Comparison of ENCODE assay signal across 8 cellular contexts in the genomic region with DNA sequence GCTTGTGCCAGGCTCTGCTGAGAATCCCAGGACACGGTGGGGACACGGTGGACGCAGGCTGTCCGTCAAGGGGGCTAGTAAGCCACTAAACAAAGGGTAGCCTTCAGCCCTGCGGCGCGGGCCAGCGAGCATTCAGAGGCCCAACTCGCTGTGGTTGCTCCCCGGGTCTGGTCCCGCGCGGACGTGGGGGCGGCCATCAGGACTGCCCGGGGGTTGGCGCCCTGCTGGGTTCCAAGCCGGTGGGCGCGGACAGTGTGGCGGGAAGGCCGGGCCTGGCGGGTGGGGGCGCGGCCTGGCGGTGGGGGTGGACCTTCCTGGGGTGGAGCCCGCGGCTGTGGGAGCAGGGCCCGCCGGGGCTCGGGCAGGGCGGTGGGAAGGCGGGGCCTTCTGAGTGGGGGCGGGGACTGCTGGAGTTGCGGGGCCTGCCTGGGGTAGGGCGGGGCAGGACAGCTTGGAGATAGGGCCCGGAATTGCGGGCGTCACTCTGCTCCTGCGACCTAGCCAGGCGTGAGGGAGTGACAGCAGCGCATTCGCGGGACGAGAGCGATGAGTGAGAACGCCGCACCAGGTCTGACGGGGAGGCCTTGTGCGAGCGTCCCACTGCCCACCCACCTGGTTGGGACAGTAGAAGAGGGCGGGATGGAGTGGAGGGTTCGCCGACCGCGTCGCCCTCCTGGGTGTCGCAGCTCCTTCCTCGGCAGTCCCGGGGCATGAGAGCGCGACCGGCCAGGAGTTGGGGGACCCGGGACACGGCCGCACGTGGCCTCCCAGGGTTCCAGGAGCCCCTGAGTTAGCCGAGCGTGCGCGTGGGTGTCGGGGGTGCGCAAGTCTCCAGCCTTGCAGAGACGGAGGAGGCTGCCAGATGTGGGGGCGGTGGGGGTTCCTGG. TPM values are rescaled to one million over a fixed set of nuclear protein-coding genes. Genes with fewer than 3 reads are reported as not detected.
DNase-seq lines count a peak whose midpoint lies in the region; ATAC-seq, FAIRE-seq and TF ChIP-seq lines count a peak whose summit lies in the region.

A gene with protein sequence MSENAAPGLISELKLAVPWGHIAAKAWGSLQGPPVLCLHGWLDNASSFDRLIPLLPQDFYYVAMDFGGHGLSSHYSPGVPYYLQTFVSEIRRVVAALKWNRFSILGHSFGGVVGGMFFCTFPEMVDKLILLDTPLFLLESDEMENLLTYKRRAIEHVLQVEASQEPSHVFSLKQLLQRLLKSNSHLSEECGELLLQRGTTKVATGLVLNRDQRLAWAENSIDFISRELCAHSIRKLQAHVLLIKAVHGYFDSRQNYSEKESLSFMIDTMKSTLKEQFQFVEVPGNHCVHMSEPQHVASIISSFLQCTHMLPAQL (plus strand): TSS at position 482 of the 887 bp plus-strand sequence. CDS start 65 bp downstream, at position 547.

- H3K27ac ChIP-seq in 22Rv1 = peak within 1 kb of the TSS; percentile 64

- TF ChIP-seq CTCF in 22Rv1 (IDR thresholded peaks at IDR 0.05) = no peak
- no peak for TF ChIP-seq CTCF in omental fat pad (IDR thresholded peaks at IDR 0.05)

- ATAC-seq in GM18867 (IDR thresholded peaks at IDR 0.05; ENCODE audit: unreplicated experiment) (peak; percentile 57), omental fat pad (ENCODE audit: low FRiP score) (peak; percentile 96)

- no peak for FAIRE-seq in HTR-8/SVneo (lab: Jason Lieb, UNC)

- DNase-seq in HTR-8/SVneo (ENCODE audit: insufficient read length, low spot score) = peak; percentile 37
- DNase-seq in SK-N-DZ (ENCODE audit: low spot score) = peak; percentile 84
- peak; percentile 92 for DNase-seq in activated naive CD4-positive, alpha-beta T cell treated with anti-CD3 and anti-CD28 coated beads, Interleukin-2, amount 50 U/mL, for 16 hours
- peak; percentile 71 for DNase-seq in glomerular visceral epithelial cell (ENCODE audit: extremely low spot score)
- peak; percentile 74 for DNase-seq in omental fat pad (ENCODE audit: low spot score)
- peak; percentile 45 for DNase-seq in superior temporal gyrus (ENCODE audit: extremely low spot score)

RNA-seq across cellular contexts. Expression of the gene that starts here (rescaled TPM):
- 2.5 TPM in 1 of 2 replicates, not detected in the other for polyA plus RNA-seq in SK-N-DZ (2014; cell fraction: cytosol; rRNA removed)
- polyA plus RNA-seq in SK-N-DZ (2014; cell fraction: nucleus; rRNA removed) = 0.70 and 1.4 TPM in 2 replicates
- 1 to 10 TPM; 1.8 to 4.1 (median 3.0) TPM for total RNA-seq in omental fat pad

Comparison
In these comparisons a context has a peak if more than half of its experiments do, and no peak if none do; other contexts are left out.
1. Peak in every context shown above with its lines: DNase-seq, ATAC-seq and H3K27ac ChIP-seq.
2. DNase-seq: peak in every context shown above with its lines; median percentile 92 in activated naive CD4-positive, alpha-beta T cell treated with anti-CD3 and anti-CD28 coated beads, Interleukin-2, amount 50 U/mL, for 16 hours; 84 in SK-N-DZ; 74 in omental fat pad; 71 in glomerular visceral epithelial cell; 45 in superior temporal gyrus; 37 in HTR-8/SVneo.